12 cellular contexts compared by ENCODE assay signal in genomic region chr15:74200394-74200793, GRCh38. TPM values are rescaled to one million over a fixed set of nuclear protein-coding genes. Genes with fewer than 3 reads are reported as not detected.
DNase-seq lines count a peak whose midpoint lies in the region; ATAC-seq, FAIRE-seq and TF ChIP-seq lines count a peak whose summit lies in the region.
"Had no signal": no experiment of that assay in that cellular context is flagged by ENCODE, and none has a peak within 500 bp of the region (broad histone marks: within the 10 kb centered on the region; RNA-seq: fewer than 3 reads in every experiment).

No MANE protein-coding gene starts in this region.

- H3K4me3 ChIP-seq in BLaER1 treated with 17β-estradiol and CSF1 and Interleukin-3, amounts not matched to agents 10 nM and 100 nM = peak overlapping the region in 1 of 10 experiments; percentile 23; a peak in 2 of 20 replicates
- H3K4me3 ChIP-seq in endothelial cell of umbilical vein (replicated peaks in 1 of 3; ENCODE audit: insufficient read depth in 1 of 3, low read depth in 1 of 3, low read length in 3 of 3) = no peak overlapping the region
- H3K4me3 ChIP-seq in esophagus squamous epithelium = no peak overlapping the region
- H3K4me3 ChIP-seq: body of pancreas had no signal

- CTCF ChIA-PET in endothelial cell of umbilical vein (lab: Charles Lee) (interaction anchor here (1.0 to 1.5 kb wide), 4 partner anchors 27 to 121 kb away, joined by 3 to 4 read pairs (median 4); no protein-coding TSS in a partner anchor), HEK293T (lab: Yijun Ruan, JAX) (interaction anchor here (1.4 kb wide), 1 partner anchor 107 kb away, joined by 5 read pairs; no protein-coding TSS in a partner anchor)

- H3K9me1 ChIP-seq in endothelial cell of umbilical vein (replicated peaks; ENCODE audit: control insufficient read depth, extremely low read depth, insufficient read depth, low read length) = no peaks in the 10 kb centered on the region

- H3K4me2 ChIP-seq in BLaER1 treated with 17β-estradiol and CSF1 and Interleukin-3, amounts not matched to agents 10 nM and 100 nM = peak overlapping the region; percentile 67 to 91 (median 79)
- no peak overlapping the region for H3K4me2 ChIP-seq in endothelial cell of umbilical vein (ENCODE audit: insufficient read depth, low read length)

- POLR2A ChIA-PET in endothelial cell of umbilical vein (lab: Charles Lee) = no interaction called here
- POLR2A ChIA-PET in HEK293T (lab: Yijun Ruan, JAX) = interaction anchor here (1.6 kb wide), 1 partner anchor 9 kb away, joined by 5 read pairs; no protein-coding TSS in a partner anchor

- H3K79me2 ChIP-seq in endothelial cell of umbilical vein (ENCODE audit: control insufficient read depth, insufficient read depth, low read length) = no peaks in the 10 kb centered on the region

- TF ChIP-seq POLR2A in endothelial cell of umbilical vein (IDR thresholded peaks at IDR 0.05; ENCODE audit: low read depth, low read length) = no peak
- no peak for TF ChIP-seq POLR2A in esophagus squamous epithelium (IDR thresholded peaks at IDR 0.05)

- no peaks in the 10 kb centered on the region for H3K9me3 ChIP-seq in BLaER1 treated with 17β-estradiol and CSF1 and Interleukin-3, amounts not matched to agents 10 nM and 100 nM (replicated peaks in 1 of 11)
- H3K9me3 ChIP-seq in endothelial cell of umbilical vein (replicated peaks; ENCODE audit: control insufficient read depth, insufficient read depth, low read length) (no peaks in the 10 kb centered on the region), esophagus squamous epithelium (no peaks in the 10 kb centered on the region)
- H3K9me3 ChIP-seq: body of pancreas had no signal

- BruUV-seq in endothelial cell of umbilical vein (replicated peaks; lab: Mats Ljungman, UMichigan) = no TSS peak

- peak overlapping the region in 5 of 11 experiments; percentile 19 to 44 (median 30); a peak in 6 of 22 replicates for H3K9ac ChIP-seq in BLaER1 treated with 17β-estradiol and CSF1 and Interleukin-3, amounts not matched to agents 10 nM and 100 nM
- H3K9ac ChIP-seq in endothelial cell of umbilical vein (replicated peaks; ENCODE audit: extremely low read depth, insufficient read depth, low read length) = no peak overlapping the region

- H3K4me1 ChIP-seq in BLaER1 treated with 17β-estradiol and CSF1 and Interleukin-3, amounts not matched to agents 10 nM and 100 nM = peaks cover 52 to 95% (median 77%) of the 10 kb centered on the region in 10 experiments
- H3K4me1 ChIP-seq in endothelial cell of umbilical vein (ENCODE audit: control insufficient read depth, extremely low read depth, insufficient read depth, low read length) (peaks cover 3% of the 10 kb centered on the region), esophagus squamous epithelium (peaks cover 11 to 99% (median 58%) of the 10 kb centered on the region in 3 donors)

- intact Hi-C loops in endothelial cell of umbilical vein (cut with micrococcal nuclease) = no loop called here
- intact Hi-C loops in esophagus squamous epithelium (cut with DNase I) = no loop called here

- dilution Hi-C loops in endothelial cell of umbilical vein (cut with MboI; ENCODE audit: extremely low pct_ligation_motif_present, low sequenced_read_pairs) = no loop called here

- TF ChIP-seq CTCF in endothelial cell of umbilical vein (IDR thresholded peaks at IDR 0.05; ENCODE audit: extremely low read depth in 1 of 2, insufficient read depth in 1 of 2, low read depth in 1 of 2, low read length in 2 of 2) = no peak
- TF ChIP-seq CTCF in omental fat pad (IDR thresholded peaks at IDR 0.05) = no peak
- no peak for TF ChIP-seq CTCF in esophagus squamous epithelium (IDR thresholded peaks at IDR 0.05)

- no peaks in the 10 kb centered on the region; a peak in 1 of 22 replicates for H3K27me3 ChIP-seq in BLaER1 treated with 17β-estradiol and CSF1 and Interleukin-3, amounts not matched to agents 10 nM and 100 nM
- peaks cover 0 to 3% of the 10 kb centered on the region in 2 experiments for H3K27me3 ChIP-seq in endothelial cell of umbilical vein (ENCODE audit: control insufficient read depth in 2 of 2, insufficient read depth in 2 of 2, low read length in 2 of 2)
- H3K27me3 ChIP-seq in esophagus squamous epithelium = peaks cover 0 to 4% (median 0%) of the 10 kb centered on the region in 4 donors

- no peak for FAIRE-seq in endothelial cell of umbilical vein (lab: Jason Lieb, UNC)
- FAIRE-seq: islet of Langerhans had no signal

- no peak for ATAC-seq in omental fat pad (ENCODE audit: low FRiP score)
- no peak for ATAC-seq in HG03521 (IDR thresholded peaks at IDR 0.05; ENCODE audit: unreplicated experiment)
- ATAC-seq: body of pancreas had no signal

- WGBS in esophagus squamous epithelium, 2 donors = 0% methylated on average over 1 of the region's 1 CpG

- peaks cover 0 to 16% (median 0%) of the 10 kb centered on the region in 11 experiments; a peak in 2 of 22 replicates for H4K20me1 ChIP-seq in BLaER1 treated with 17β-estradiol and CSF1 and Interleukin-3, amounts not matched to agents 10 nM and 100 nM
- H4K20me1 ChIP-seq in endothelial cell of umbilical vein (replicated peaks; ENCODE audit: control insufficient read depth, extremely low read depth, insufficient read depth, low read length) = no peaks in the 10 kb centered on the region

- no peak overlapping the region for H2AFZ ChIP-seq in endothelial cell of umbilical vein (ENCODE audit: low read depth, low read length)

- H3K27ac ChIP-seq in BLaER1 treated with 17β-estradiol and CSF1 and Interleukin-3, amounts not matched to agents 10 nM and 100 nM = peak overlapping the region in 8 of 11 experiments; percentile 6 to 65 (median 42); a peak in 13 of 22 replicates
- H3K27ac ChIP-seq in endothelial cell of umbilical vein (ENCODE audit: insufficient read depth, low read depth, low read length) (no peak overlapping the region), esophagus squamous epithelium (peak overlapping the region in 2 of 4 donors; percentile 32 to 58)
- H3K27ac ChIP-seq: body of pancreas had no signal

- H3K36me3 ChIP-seq in BLaER1 treated with 17β-estradiol and CSF1 and Interleukin-3, amounts not matched to agents 10 nM and 100 nM = no peaks in the 10 kb centered on the region
- H3K36me3 ChIP-seq in endothelial cell of umbilical vein (ENCODE audit: control insufficient read depth in 2 of 2, extremely low read depth in 1 of 2, insufficient read depth in 2 of 2, low read length in 2 of 2) (no peaks in the 10 kb centered on the region), esophagus squamous epithelium (no peaks in the 10 kb centered on the region)

- peak; percentile 60 for DNase-seq in NCI-H460 (ENCODE audit: extremely low read depth, low read depth)
- DNase-seq in endothelial cell of umbilical vein (ENCODE audit: low read depth, low spot score) = peak; percentile 17
- peak; percentile 42 for DNase-seq in omental fat pad (ENCODE audit: low spot score)
- no peak for DNase-seq in Ammon's horn (ENCODE audit: low spot score)
- no peak for DNase-seq in esophagus squamous epithelium (lab: John Stamatoyannopoulos, UW)
- DNase-seq in HEK293T (ENCODE audit: extremely low spot score) = no peak
- DNase-seq: activated CD4-positive, CD25-positive, alpha-beta regulatory T cell treated with anti-CD3 and anti-CD28 coated beads, Interleukin-2, amount 50 U/mL, for 72 hours; NCI-H2171 treated with DMSO at 0.1 percent for 48 hours had no signal

TF ChIP-seq in HEK293T, 16 proteins besides CTCF, POLR2A, EP300 and RAD21 (continues in another document):
- no peak for TF ChIP-seq L3MBTL2 (conservative IDR thresholded peaks at IDR 0.05)

RNA-seq across cellular contexts. Expression of gene STRA6, which starts 2.2 kb away (rescaled TPM):
- 0.17 and 0.29 TPM in 2 replicates for total RNA-seq in NCI-H460 (2014; rRNA removed; shearing (Covaris generic))
- polyA plus RNA-seq in NCI-H460 (2014; cell fraction: nucleus; rRNA removed) = 8.1 and 11.2 TPM in 2 replicates
- total RNA-seq in endothelial cell of umbilical vein (not detected in 2 replicates), omental fat pad (under 1 TPM in 1 of 4 donors, not detected in 3; 0.19 TPM), esophagus squamous epithelium (1 to 10 TPM in 2 of 4 donors, under 1 TPM in 1, not detected in 1; 0.76 to 2.2 (median 1.5) TPM)
- not detected in 2 replicates for polyA plus RNA-seq in endothelial cell of umbilical vein
- polyA plus RNA-seq in endothelial cell of umbilical vein (2011; cell fraction: cytosol; rRNA removed) = not detected in 2 replicates
- not detected in 2 replicates for polyA plus RNA-seq in endothelial cell of umbilical vein (2011; cell fraction: nucleus; rRNA removed)
- polyA plus RNA-seq in endothelial cell of umbilical vein (2012) = not detected in 2 replicates
- 0.21 TPM in 1 of 2 replicates, not detected in the other for polyA minus RNA-seq in endothelial cell of umbilical vein
- 0.82 TPM for polyA minus RNA-seq in endothelial cell of umbilical vein (2011; cell fraction: cytosol; rRNA and poly(A)+ RNA removed)
- polyA minus RNA-seq in endothelial cell of umbilical vein (2011; cell fraction: nucleus; rRNA and poly(A)+ RNA removed) = not detected in 2 replicates
- total RNA-seq: body of pancreas had no signal

RNA-seq across cellular contexts. Expression of gene ISLR, which starts 26.9 kb away (rescaled TPM):
- total RNA-seq in NCI-H460 (2014; rRNA removed; shearing (Covaris generic)) = not detected in 2 replicates
- not detected in 2 replicates for polyA plus RNA-seq in NCI-H460 (2014; cell fraction: nucleus; rRNA removed)
- total RNA-seq in endothelial cell of umbilical vein (not detected in 2 replicates), omental fat pad (100 to 1,000 TPM in 1 of 4 donors, 10 to 100 TPM in 3; 30.6 to 110 (median 65.5) TPM), esophagus squamous epithelium (10 to 100 TPM in 2 of 4 donors, 1 to 10 TPM in 1, under 1 TPM in 1; 0.91 to 38.0 (median 11.0) TPM)
- polyA plus RNA-seq in endothelial cell of umbilical vein = not detected in 2 replicates
- polyA plus RNA-seq in endothelial cell of umbilical vein (2011; cell fraction: cytosol; rRNA removed) = not detected in 2 replicates
- polyA plus RNA-seq in endothelial cell of umbilical vein (2011; cell fraction: nucleus; rRNA removed) = not detected in 2 replicates
- not detected in 2 replicates for polyA plus RNA-seq in endothelial cell of umbilical vein (2012)
- polyA minus RNA-seq in endothelial cell of umbilical vein = not detected in 2 replicates
- polyA minus RNA-seq in endothelial cell of umbilical vein (2011; cell fraction: cytosol; rRNA and poly(A)+ RNA removed) = not detected
- not detected in 2 replicates for polyA minus RNA-seq in endothelial cell of umbilical vein (2011; cell fraction: nucleus; rRNA and poly(A)+ RNA removed)

RNA-seq across cellular contexts. Expression of gene CCDC33, which starts 35.7 kb away (rescaled TPM):
- total RNA-seq in NCI-H460 (2014; rRNA removed; shearing (Covaris generic)) = 0.12 TPM in 1 of 2 replicates, not detected in the other
- 0.05 and 0.96 TPM in 2 replicates for polyA plus RNA-seq in NCI-H460 (2014; cell fraction: nucleus; rRNA removed)
- total RNA-seq in endothelial cell of umbilical vein = not detected in 2 replicates
- not detected in 2 replicates for polyA plus RNA-seq in endothelial cell of umbilical vein
- not detected in 2 replicates for polyA plus RNA-seq in endothelial cell of umbilical vein (2011; cell fraction: cytosol; rRNA removed)
- polyA plus RNA-seq in endothelial cell of umbilical vein (2011; cell fraction: nucleus; rRNA removed) = not detected in 2 replicates
- polyA plus RNA-seq in endothelial cell of umbilical vein (2012) = not detected in 2 replicates
- not detected in 2 replicates for polyA minus RNA-seq in endothelial cell of umbilical vein
- polyA minus RNA-seq in endothelial cell of umbilical vein (2011; cell fraction: cytosol; rRNA and poly(A)+ RNA removed) = not detected
- not detected in 2 replicates for polyA minus RNA-seq in endothelial cell of umbilical vein (2011; cell fraction: nucleus; rRNA and poly(A)+ RNA removed)
- not detected for total RNA-seq in omental fat pad
- not detected for total RNA-seq in esophagus squamous epithelium
- total RNA-seq: body of pancreas had no signal

Comparison
In these comparisons a context has a peak if more than half of its experiments do, and no peak if none do; other contexts are left out.
1. DNase-seq: peak in NCI-H460 (single experiment), endothelial cell of umbilical vein (single experiment) and omental fat pad (single experiment); none in Ammon's horn (single experiment), esophagus squamous epithelium (single experiment) and HEK293T (single experiment).